1 cellular context compared by ENCODE assay signal in the genomic region with DNA sequence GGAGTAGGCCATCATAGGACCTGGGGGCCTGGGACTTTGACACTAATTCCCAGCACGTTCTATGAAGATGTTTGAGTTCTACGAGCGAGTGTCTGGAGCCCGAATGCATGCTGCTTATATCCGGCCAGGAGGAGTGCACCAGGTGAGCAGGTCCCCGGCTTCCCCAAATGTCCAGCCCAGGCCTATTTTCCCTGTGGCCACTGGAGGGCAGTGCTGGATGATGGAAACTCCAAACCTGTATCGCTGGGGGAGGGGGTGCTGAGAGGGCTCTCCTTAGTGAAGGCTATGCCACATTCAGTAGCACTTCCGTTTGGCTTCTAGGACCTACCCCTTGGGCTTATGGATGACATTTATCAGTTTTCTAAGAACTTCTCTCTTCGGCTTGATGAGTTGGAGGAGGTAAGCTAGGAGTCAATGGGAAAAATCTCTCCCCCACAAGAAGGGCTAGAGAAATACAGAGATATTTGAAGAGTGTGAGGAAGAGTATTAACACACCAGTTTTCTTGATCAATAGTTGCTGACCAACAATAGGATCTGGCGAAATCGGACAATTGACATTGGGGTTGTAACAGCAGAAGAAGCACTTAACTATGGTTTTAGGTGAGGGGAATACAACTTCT.
TF ChIP-seq lines count a peak whose summit lies in the region.

No MANE protein-coding gene starts in this region.

TF ChIP-seq in K562, 482 proteins besides CTCF, POLR2A, EP300 and RAD21 (continued from another document and continues in another):
- TF ChIP-seq, protein P1, sequence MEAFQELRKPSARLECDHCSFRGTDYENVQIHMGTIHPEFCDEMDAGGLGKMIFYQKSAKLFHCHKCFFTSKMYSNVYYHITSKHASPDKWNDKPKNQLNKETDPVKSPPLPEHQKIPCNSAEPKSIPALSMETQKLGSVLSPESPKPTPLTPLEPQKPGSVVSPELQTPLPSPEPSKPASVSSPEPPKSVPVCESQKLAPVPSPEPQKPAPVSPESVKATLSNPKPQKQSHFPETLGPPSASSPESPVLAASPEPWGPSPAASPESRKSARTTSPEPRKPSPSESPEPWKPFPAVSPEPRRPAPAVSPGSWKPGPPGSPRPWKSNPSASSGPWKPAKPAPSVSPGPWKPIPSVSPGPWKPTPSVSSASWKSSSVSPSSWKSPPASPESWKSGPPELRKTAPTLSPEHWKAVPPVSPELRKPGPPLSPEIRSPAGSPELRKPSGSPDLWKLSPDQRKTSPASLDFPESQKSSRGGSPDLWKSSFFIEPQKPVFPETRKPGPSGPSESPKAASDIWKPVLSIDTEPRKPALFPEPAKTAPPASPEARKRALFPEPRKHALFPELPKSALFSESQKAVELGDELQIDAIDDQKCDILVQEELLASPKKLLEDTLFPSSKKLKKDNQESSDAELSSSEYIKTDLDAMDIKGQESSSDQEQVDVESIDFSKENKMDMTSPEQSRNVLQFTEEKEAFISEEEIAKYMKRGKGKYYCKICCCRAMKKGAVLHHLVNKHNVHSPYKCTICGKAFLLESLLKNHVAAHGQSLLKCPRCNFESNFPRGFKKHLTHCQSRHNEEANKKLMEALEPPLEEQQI (IDR thresholded peaks at IDR 0.05): no peak
- TF ChIP-seq PHB2 (IDR thresholded peaks at IDR 0.05; ENCODE audit: low read depth): no peak
- TF ChIP-seq, protein P2, sequence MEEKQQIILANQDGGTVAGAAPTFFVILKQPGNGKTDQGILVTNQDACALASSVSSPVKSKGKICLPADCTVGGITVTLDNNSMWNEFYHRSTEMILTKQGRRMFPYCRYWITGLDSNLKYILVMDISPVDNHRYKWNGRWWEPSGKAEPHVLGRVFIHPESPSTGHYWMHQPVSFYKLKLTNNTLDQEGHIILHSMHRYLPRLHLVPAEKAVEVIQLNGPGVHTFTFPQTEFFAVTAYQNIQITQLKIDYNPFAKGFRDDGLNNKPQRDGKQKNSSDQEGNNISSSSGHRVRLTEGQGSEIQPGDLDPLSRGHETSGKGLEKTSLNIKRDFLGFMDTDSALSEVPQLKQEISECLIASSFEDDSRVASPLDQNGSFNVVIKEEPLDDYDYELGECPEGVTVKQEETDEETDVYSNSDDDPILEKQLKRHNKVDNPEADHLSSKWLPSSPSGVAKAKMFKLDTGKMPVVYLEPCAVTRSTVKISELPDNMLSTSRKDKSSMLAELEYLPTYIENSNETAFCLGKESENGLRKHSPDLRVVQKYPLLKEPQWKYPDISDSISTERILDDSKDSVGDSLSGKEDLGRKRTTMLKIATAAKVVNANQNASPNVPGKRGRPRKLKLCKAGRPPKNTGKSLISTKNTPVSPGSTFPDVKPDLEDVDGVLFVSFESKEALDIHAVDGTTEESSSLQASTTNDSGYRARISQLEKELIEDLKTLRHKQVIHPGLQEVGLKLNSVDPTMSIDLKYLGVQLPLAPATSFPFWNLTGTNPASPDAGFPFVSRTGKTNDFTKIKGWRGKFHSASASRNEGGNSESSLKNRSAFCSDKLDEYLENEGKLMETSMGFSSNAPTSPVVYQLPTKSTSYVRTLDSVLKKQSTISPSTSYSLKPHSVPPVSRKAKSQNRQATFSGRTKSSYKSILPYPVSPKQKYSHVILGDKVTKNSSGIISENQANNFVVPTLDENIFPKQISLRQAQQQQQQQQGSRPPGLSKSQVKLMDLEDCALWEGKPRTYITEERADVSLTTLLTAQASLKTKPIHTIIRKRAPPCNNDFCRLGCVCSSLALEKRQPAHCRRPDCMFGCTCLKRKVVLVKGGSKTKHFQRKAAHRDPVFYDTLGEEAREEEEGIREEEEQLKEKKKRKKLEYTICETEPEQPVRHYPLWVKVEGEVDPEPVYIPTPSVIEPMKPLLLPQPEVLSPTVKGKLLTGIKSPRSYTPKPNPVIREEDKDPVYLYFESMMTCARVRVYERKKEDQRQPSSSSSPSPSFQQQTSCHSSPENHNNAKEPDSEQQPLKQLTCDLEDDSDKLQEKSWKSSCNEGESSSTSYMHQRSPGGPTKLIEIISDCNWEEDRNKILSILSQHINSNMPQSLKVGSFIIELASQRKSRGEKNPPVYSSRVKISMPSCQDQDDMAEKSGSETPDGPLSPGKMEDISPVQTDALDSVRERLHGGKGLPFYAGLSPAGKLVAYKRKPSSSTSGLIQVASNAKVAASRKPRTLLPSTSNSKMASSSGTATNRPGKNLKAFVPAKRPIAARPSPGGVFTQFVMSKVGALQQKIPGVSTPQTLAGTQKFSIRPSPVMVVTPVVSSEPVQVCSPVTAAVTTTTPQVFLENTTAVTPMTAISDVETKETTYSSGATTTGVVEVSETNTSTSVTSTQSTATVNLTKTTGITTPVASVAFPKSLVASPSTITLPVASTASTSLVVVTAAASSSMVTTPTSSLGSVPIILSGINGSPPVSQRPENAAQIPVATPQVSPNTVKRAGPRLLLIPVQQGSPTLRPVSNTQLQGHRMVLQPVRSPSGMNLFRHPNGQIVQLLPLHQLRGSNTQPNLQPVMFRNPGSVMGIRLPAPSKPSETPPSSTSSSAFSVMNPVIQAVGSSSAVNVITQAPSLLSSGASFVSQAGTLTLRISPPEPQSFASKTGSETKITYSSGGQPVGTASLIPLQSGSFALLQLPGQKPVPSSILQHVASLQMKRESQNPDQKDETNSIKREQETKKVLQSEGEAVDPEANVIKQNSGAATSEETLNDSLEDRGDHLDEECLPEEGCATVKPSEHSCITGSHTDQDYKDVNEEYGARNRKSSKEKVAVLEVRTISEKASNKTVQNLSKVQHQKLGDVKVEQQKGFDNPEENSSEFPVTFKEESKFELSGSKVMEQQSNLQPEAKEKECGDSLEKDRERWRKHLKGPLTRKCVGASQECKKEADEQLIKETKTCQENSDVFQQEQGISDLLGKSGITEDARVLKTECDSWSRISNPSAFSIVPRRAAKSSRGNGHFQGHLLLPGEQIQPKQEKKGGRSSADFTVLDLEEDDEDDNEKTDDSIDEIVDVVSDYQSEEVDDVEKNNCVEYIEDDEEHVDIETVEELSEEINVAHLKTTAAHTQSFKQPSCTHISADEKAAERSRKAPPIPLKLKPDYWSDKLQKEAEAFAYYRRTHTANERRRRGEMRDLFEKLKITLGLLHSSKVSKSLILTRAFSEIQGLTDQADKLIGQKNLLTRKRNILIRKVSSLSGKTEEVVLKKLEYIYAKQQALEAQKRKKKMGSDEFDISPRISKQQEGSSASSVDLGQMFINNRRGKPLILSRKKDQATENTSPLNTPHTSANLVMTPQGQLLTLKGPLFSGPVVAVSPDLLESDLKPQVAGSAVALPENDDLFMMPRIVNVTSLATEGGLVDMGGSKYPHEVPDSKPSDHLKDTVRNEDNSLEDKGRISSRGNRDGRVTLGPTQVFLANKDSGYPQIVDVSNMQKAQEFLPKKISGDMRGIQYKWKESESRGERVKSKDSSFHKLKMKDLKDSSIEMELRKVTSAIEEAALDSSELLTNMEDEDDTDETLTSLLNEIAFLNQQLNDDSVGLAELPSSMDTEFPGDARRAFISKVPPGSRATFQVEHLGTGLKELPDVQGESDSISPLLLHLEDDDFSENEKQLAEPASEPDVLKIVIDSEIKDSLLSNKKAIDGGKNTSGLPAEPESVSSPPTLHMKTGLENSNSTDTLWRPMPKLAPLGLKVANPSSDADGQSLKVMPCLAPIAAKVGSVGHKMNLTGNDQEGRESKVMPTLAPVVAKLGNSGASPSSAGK (IDR thresholded peaks at IDR 0.05): no peak
- TF ChIP-seq SRSF1 (IDR thresholded peaks at IDR 0.05; ENCODE audit: low read depth, low read length): no peak
- TF ChIP-seq, protein P3, sequence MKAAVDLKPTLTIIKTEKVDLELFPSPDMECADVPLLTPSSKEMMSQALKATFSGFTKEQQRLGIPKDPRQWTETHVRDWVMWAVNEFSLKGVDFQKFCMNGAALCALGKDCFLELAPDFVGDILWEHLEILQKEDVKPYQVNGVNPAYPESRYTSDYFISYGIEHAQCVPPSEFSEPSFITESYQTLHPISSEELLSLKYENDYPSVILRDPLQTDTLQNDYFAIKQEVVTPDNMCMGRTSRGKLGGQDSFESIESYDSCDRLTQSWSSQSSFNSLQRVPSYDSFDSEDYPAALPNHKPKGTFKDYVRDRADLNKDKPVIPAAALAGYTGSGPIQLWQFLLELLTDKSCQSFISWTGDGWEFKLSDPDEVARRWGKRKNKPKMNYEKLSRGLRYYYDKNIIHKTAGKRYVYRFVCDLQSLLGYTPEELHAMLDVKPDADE (conservative IDR thresholded peaks at IDR 0.05; ENCODE audit: control insufficient read depth, low read depth, low read length): no peak
- no peak for TF ChIP-seq NELFE (IDR thresholded peaks at IDR 0.05; ENCODE audit: insufficient read depth, insufficient read length)
- TF ChIP-seq, protein P4, sequence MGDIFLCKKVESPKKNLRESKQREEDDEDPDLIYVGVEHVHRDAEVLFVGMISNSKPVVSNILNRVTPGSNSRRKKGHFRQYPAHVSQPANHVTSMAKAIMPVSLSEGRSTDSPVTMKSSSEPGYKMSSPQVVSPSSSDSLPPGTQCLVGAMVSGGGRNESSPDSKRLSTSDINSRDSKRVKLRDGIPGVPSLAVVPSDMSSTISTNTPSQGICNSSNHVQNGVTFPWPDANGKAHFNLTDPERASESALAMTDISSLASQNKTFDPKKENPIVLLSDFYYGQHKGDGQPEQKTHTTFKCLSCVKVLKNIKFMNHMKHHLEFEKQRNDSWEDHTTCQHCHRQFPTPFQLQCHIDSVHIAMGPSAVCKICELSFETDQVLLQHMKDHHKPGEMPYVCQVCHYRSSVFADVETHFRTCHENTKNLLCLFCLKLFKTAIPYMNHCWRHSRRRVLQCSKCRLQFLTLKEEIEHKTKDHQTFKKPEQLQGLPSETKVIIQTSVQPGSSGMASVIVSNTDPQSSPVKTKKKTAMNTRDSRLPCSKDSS (IDR thresholded peaks at IDR 0.05; ENCODE audit: low read depth, partially characterized antibody): no peak
- TF ChIP-seq ETS2 (tag; IDR thresholded peaks at IDR 0.05; ENCODE audit: borderline replicate concordance, poor library complexity, severe bottlenecking): no peak
- TF ChIP-seq ZNF41 (CRISPR knock-in tag; conservative IDR thresholded peaks at IDR 0.05): no peak
- TF ChIP-seq ZFP36 (IDR thresholded peaks at IDR 0.05; ENCODE audit: low read depth, low read length, partially characterized antibody): no peak
- TF ChIP-seq RHOXF2B (CRISPR knock-in tag; conservative IDR thresholded peaks at IDR 0.05): no peak
- TF ChIP-seq SNIP1 (IDR thresholded peaks at IDR 0.05; ENCODE audit: low read depth): no peak
- no peak for TF ChIP-seq POLR3A (IDR thresholded peaks at IDR 0.05; ENCODE audit: borderline replicate concordance, extremely low read depth, insufficient read depth, insufficient read length)
- no peak for TF ChIP-seq CEBPG (CRISPR knock-in tag; IDR thresholded peaks at IDR 0.05)
- no peak for TF ChIP-seq CEBPG (tag; conservative IDR thresholded peaks at IDR 0.05 in 1 of 2, IDR thresholded peaks at IDR 0.05 in 1 of 2)
- TF ChIP-seq, protein P5, sequence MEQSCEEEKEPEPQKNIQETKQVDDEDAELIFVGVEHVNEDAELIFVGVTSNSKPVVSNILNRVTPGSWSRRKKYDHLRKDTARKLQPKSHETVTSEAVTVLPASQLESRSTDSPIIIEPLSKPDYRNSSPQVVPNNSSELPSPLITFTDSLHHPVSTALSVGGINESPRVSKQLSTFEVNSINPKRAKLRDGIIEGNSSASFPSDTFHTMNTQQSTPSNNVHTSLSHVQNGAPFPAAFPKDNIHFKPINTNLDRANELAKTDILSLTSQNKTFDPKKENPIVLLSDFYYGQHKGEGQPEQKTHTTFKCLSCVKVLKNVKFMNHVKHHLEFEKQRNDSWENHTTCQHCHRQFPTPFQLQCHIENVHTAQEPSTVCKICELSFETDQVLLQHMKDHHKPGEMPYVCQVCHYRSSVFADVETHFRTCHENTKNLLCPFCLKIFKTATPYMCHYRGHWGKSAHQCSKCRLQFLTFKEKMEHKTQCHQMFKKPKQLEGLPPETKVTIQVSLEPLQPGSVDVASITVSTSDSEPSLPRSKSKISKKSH (CRISPR knock-in tag; IDR thresholded peaks at IDR 0.05): no peak
- no peak for TF ChIP-seq PCBP2 (IDR thresholded peaks at IDR 0.05; ENCODE audit: low read depth, low read length, poor library complexity, severe bottlenecking)
- no peak for TF ChIP-seq WHSC1 (IDR thresholded peaks at IDR 0.05; ENCODE audit: low read length)
- TF ChIP-seq MCM7 (IDR thresholded peaks at IDR 0.05): no peak
- no peak for TF ChIP-seq NR1H2 (CRISPR knock-in tag; IDR thresholded peaks at IDR 0.05)
- TF ChIP-seq MCM2 (IDR thresholded peaks at IDR 0.05; ENCODE audit: low read depth): no peak
- TF ChIP-seq MEIS2 (IDR thresholded peaks at IDR 0.05; ENCODE audit: partially characterized antibody): no peak
- no peak for TF ChIP-seq OTX1 (CRISPR knock-in tag; IDR thresholded peaks at IDR 0.05)
- no peak for TF ChIP-seq BRF1 (IDR thresholded peaks at IDR 0.05; ENCODE audit: borderline replicate concordance, extremely low read depth, insufficient read length)
- TF ChIP-seq, protein P6, sequence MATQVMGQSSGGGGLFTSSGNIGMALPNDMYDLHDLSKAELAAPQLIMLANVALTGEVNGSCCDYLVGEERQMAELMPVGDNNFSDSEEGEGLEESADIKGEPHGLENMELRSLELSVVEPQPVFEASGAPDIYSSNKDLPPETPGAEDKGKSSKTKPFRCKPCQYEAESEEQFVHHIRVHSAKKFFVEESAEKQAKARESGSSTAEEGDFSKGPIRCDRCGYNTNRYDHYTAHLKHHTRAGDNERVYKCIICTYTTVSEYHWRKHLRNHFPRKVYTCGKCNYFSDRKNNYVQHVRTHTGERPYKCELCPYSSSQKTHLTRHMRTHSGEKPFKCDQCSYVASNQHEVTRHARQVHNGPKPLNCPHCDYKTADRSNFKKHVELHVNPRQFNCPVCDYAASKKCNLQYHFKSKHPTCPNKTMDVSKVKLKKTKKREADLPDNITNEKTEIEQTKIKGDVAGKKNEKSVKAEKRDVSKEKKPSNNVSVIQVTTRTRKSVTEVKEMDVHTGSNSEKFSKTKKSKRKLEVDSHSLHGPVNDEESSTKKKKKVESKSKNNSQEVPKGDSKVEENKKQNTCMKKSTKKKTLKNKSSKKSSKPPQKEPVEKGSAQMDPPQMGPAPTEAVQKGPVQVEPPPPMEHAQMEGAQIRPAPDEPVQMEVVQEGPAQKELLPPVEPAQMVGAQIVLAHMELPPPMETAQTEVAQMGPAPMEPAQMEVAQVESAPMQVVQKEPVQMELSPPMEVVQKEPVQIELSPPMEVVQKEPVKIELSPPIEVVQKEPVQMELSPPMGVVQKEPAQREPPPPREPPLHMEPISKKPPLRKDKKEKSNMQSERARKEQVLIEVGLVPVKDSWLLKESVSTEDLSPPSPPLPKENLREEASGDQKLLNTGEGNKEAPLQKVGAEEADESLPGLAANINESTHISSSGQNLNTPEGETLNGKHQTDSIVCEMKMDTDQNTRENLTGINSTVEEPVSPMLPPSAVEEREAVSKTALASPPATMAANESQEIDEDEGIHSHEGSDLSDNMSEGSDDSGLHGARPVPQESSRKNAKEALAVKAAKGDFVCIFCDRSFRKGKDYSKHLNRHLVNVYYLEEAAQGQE (CRISPR knock-in tag; IDR thresholded peaks at IDR 0.05; ENCODE audit: low read depth): no peak
- TF ChIP-seq MAZ (CRISPR knock-in tag; conservative IDR thresholded peaks at IDR 0.05 in 1 of 2, IDR thresholded peaks at IDR 0.05 in 1 of 2): peak; percentile 32 to 82; a peak in 2 of 4 replicates
- TF ChIP-seq SMC3 (conservative IDR thresholded peaks at IDR 0.05; ENCODE audit: insufficient read depth, low read depth, low read length): peak; percentile 88
